1 cellular context compared by ENCODE assay signal in the genomic region with DNA sequence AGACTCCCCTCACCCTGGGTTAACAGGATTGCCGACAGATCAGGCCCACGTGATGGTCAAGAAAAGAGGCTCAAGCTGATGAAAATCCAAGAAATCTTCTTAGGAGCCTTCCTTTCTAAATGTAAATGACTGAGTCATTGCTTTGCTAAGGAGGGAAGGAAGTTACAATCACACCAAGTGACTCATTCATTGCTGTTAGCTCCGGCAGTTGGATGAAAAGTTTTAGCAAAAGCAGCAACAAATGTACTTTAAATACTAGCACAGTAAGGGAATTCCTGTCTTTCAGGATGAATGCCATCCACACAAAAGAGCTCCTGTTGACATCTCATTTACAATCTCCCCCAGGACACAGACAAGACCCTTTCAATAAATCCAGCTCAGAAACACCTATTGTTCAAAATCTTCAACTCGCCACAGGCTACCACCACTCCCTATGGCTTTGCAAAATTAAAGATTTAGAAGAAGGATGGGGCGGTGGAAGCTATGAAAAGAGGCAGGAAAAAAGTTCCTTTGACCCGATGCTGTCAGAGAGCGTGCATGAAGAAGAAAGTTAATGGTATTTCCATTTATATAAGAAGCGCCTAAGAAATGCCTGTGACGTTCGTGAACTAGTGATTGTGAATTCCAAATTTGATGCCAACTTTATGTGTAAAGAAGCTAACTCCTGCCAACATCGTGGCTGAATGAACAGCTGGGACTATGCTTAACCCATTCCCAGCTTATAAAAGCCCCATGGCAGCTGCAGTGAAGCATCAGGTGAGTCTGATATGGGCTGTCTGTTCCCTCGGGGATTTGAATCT.
TF ChIP-seq lines count a peak whose summit lies in the region.

No MANE protein-coding gene starts in this region.

TF ChIP-seq in HepG2, 621 proteins besides CTCF, POLR2A, EP300 and RAD21 (continued from another document and continues in another):
- TF ChIP-seq HNF1A (IDR thresholded peaks at IDR 0.05; ENCODE audit: low read depth): no peak
- TF ChIP-seq HNF1A (CRISPR knock-in tag; IDR thresholded peaks at IDR 0.05; ENCODE audit: borderline replicate concordance): no peak
- no peak for TF ChIP-seq ZBTB43 (CRISPR knock-in tag; conservative IDR thresholded peaks at IDR 0.05)
- TF ChIP-seq SOX5 (CRISPR knock-in tag; IDR thresholded peaks at IDR 0.05; ENCODE audit: borderline replicate concordance): peak; percentile 15; the same call in 1 of the 2 replicates
- TF ChIP-seq ETV6 (CRISPR knock-in tag; conservative IDR thresholded peaks at IDR 0.05): no peak
- TF ChIP-seq PTBP1 (IDR thresholded peaks at IDR 0.05; ENCODE audit: low read depth, low read length, poor library complexity, severe bottlenecking): no peak
- 0 out of 2 replicates have a peak, but pooled peaks have one; percentile 1 for TF ChIP-seq GFI1 (CRISPR knock-in tag; IDR thresholded peaks at IDR 0.05; ENCODE audit: borderline replicate concordance)
- TF ChIP-seq RERE (CRISPR knock-in tag; IDR thresholded peaks at IDR 0.05; ENCODE audit: low read depth): no peak
- TF ChIP-seq MIER2 (CRISPR knock-in tag; IDR thresholded peaks at IDR 0.05): no peak
- TF ChIP-seq ARID5B (CRISPR knock-in tag; IDR thresholded peaks at IDR 0.05): no peak; the same call in 1 of the 2 replicates
- TF ChIP-seq, protein P1, sequence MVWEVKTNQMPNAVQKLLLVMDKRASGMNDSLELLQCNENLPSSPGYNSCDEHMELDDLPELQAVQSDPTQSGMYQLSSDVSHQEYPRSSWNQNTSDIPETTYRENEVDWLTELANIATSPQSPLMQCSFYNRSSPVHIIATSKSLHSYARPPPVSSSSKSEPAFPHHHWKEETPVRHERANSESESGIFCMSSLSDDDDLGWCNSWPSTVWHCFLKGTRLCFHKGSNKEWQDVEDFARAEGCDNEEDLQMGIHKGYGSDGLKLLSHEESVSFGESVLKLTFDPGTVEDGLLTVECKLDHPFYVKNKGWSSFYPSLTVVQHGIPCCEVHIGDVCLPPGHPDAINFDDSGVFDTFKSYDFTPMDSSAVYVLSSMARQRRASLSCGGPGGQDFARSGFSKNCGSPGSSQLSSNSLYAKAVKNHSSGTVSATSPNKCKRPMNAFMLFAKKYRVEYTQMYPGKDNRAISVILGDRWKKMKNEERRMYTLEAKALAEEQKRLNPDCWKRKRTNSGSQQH (CRISPR knock-in tag; IDR thresholded peaks at IDR 0.05; ENCODE audit: low read depth): no peak
- TF ChIP-seq ZNF337 (CRISPR knock-in tag; IDR thresholded peaks at IDR 0.05; ENCODE audit: borderline replicate concordance, low read depth): no peak
- TF ChIP-seq, protein P2, sequence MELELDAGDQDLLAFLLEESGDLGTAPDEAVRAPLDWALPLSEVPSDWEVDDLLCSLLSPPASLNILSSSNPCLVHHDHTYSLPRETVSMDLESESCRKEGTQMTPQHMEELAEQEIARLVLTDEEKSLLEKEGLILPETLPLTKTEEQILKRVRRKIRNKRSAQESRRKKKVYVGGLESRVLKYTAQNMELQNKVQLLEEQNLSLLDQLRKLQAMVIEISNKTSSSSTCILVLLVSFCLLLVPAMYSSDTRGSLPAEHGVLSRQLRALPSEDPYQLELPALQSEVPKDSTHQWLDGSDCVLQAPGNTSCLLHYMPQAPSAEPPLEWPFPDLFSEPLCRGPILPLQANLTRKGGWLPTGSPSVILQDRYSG (CRISPR knock-in tag; IDR thresholded peaks at IDR 0.05): no peak
- no peak for TF ChIP-seq ZNF512B (CRISPR knock-in tag; IDR thresholded peaks at IDR 0.05; ENCODE audit: borderline replicate concordance)
- no peak for TF ChIP-seq ISX (CRISPR knock-in tag; conservative IDR thresholded peaks at IDR 0.05)
- no peak for TF ChIP-seq ZEB1 (IDR thresholded peaks at IDR 0.05; ENCODE audit: insufficient replicate concordance, low read depth)
- TF ChIP-seq KLF9 (CRISPR knock-in tag; IDR thresholded peaks at IDR 0.05; ENCODE audit: low read depth): no peak
- TF ChIP-seq U2AF2 (IDR thresholded peaks at IDR 0.05; ENCODE audit: low read depth, low read length): no peak
- no peak for TF ChIP-seq CENPT (CRISPR knock-in tag; IDR thresholded peaks at IDR 0.05; ENCODE audit: low read depth)
- TF ChIP-seq ZNF772 (CRISPR knock-in tag; IDR thresholded peaks at IDR 0.05): no peak
- TF ChIP-seq PAWR (CRISPR knock-in tag; IDR thresholded peaks at IDR 0.05; ENCODE audit: borderline replicate concordance): no peak
- TF ChIP-seq ZIK1 (CRISPR knock-in tag; IDR thresholded peaks at IDR 0.05; ENCODE audit: borderline replicate concordance, low read depth): no peak
- TF ChIP-seq ZBTB20 (CRISPR knock-in tag; IDR thresholded peaks at IDR 0.05; ENCODE audit: borderline replicate concordance, low read depth): no peak
- TF ChIP-seq ZNF33A (CRISPR knock-in tag; IDR thresholded peaks at IDR 0.05; ENCODE audit: borderline replicate concordance): no peak
- TF ChIP-seq, protein P3, sequence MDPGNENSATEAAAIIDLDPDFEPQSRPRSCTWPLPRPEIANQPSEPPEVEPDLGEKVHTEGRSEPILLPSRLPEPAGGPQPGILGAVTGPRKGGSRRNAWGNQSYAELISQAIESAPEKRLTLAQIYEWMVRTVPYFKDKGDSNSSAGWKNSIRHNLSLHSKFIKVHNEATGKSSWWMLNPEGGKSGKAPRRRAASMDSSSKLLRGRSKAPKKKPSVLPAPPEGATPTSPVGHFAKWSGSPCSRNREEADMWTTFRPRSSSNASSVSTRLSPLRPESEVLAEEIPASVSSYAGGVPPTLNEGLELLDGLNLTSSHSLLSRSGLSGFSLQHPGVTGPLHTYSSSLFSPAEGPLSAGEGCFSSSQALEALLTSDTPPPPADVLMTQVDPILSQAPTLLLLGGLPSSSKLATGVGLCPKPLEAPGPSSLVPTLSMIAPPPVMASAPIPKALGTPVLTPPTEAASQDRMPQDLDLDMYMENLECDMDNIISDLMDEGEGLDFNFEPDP (CRISPR knock-in tag; conservative IDR thresholded peaks at IDR 0.05): no peak
- TF ChIP-seq FOSL2 (CRISPR knock-in tag; IDR thresholded peaks at IDR 0.05): peak; percentile 92
- no peak for TF ChIP-seq SMAD3 (CRISPR knock-in tag; IDR thresholded peaks at IDR 0.05)
- TF ChIP-seq ARNTL (CRISPR knock-in tag; IDR thresholded peaks at IDR 0.05): no peak
